Comparison of ENCODE assay signal across 17 cellular contexts in the genomic region with DNA sequence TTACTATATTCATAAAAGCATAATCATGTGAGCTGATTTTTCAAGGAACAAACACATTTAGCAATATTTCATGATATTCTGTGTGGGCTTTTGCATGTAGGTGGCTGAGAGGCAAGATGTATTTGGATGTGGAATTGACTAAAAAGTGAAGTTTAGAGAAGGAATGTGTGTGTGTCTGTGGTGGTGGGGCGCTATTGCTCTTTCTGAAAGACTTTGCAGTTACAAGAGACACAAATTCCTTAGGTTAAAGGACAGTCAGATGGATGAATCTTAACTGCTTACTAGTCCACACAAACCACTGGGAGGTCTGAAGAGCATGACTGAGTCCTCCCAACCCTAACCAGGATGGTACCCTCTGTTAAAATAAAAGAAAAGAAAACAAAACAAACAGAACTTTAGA.
DNase-seq lines count a peak whose midpoint lies in the region; ATAC-seq, FAIRE-seq and TF ChIP-seq lines count a peak whose summit lies in the region.
"Had no signal": no experiment of that assay in that cellular context is flagged by ENCODE, and none has a peak within 500 bp of the region (broad histone marks: within the 10 kb centered on the region; RNA-seq: fewer than 3 reads in every experiment).

No MANE protein-coding gene starts in this region.

- peaks cover 0 to 3% (median 0%) of the 10 kb centered on the region in 4 experiments; a peak in 1 of 7 replicates for H3K4me1 ChIP-seq in H1 (replicated peaks in 1 of 4; ENCODE audit: control insufficient read depth in 3 of 4, insufficient read depth in 4 of 4, low read length in 3 of 4)
- H3K4me1 ChIP-seq in mesendoderm (ENCODE audit: control insufficient read depth, low read depth, low read length), result no peaks in the 10 kb centered on the region
- H3K4me1 ChIP-seq: Peyer's patch had no signal

- H3K9ac ChIP-seq in H1 (replicated peaks in 1 of 4; ENCODE audit: extremely low read depth in 1 of 4, low read depth in 3 of 4, low read length in 3 of 4), result no peak overlapping the region
- H3K9ac ChIP-seq in mesendoderm (ENCODE audit: low read length), result no peak overlapping the region

- no peaks in the 10 kb centered on the region for H3K36me3 Mint-ChIP-seq in T-cell
- H3K36me3 Mint-ChIP-seq: CD14-positive monocyte had no signal

- H3K4me2 ChIP-seq in H1 (ENCODE audit: insufficient read depth in 1 of 2, low read depth in 2 of 2, low read length in 2 of 2) (no peak overlapping the region), mesendoderm (ENCODE audit: low read length) (no peak overlapping the region)

- H3K79me1 ChIP-seq in H1 (ENCODE audit: low read depth, low read length) (no peaks in the 10 kb centered on the region), mesendoderm (ENCODE audit: low read length) (no peaks in the 10 kb centered on the region)

- no peak overlapping the region for H2BK120ac ChIP-seq in H1 (replicated peaks; ENCODE audit: low read depth, low read length)
- no peak overlapping the region for H2BK120ac ChIP-seq in mesendoderm (ENCODE audit: low read depth, low read length)

- no peak for TF ChIP-seq POLR2A in H1 (IDR thresholded peaks at IDR 0.05; ENCODE audit: control extremely low read depth in 1 of 2, low read depth in 2 of 2, low read length in 2 of 2)

- 24% methylated on average over 1 of the region's 1 CpG; no CpG with 5 or more reads in 1 of the 2 experiments for WGBS in H1 (ENCODE audit: extremely low coverage in 1 of 2, insufficient coverage in 1 of 2, insufficient read length in 1 of 2, insufficient replicate concordance in 2 of 2, low coverage in 1 of 2, low lambda C conversion rate in 2 of 2, missing lambda C conversion rate in 1 of 2), 2 experiments
- no CpG with 5 or more reads among the region's 1 CpG for WGBS in mesendoderm (ENCODE audit: extremely low coverage, insufficient coverage, low lambda C conversion rate)

- POLR2A ChIA-PET in H1 (lab: Charles Lee; ENCODE audit: partially characterized antibody) (no interaction called here), T-cell (lab: Charles Lee) (no interaction called here)

- H3K27ac Mint-ChIP-seq in T-cell, result no peak overlapping the region
- H3K27ac Mint-ChIP-seq: CD14-positive monocyte had no signal

- CTCF ChIA-PET in H1 (lab: Charles Lee; ENCODE audit: partially characterized antibody) (interaction anchor here (0.8 to 2.0 kb wide), 3 partner anchors 199 to 803 kb away, joined by 3 to 4 read pairs (median 3); no protein-coding TSS in a partner anchor), T-cell (lab: Charles Lee) (no interaction called here)

- no peak overlapping the region for H3K4me3 ChIP-seq in H1 (ENCODE audit: extremely low read depth in 1 of 4, insufficient read depth in 2 of 4, low read depth in 3 of 4, low read length in 4 of 4)
- no peak overlapping the region for H3K4me3 ChIP-seq in mesendoderm (ENCODE audit: low read length)
- H3K4me3 ChIP-seq: Peyer's patch had no signal

- H2BK5ac ChIP-seq in H1 (ENCODE audit: low read depth, low read length) (no peak overlapping the region), mesendoderm (ENCODE audit: low read length) (no peak overlapping the region)

- H3K9me3 ChIP-seq in H1 (ENCODE audit: insufficient read depth in 2 of 2, low read depth in 1 of 2, low read length in 1 of 2), result peaks cover 10 to 14% of the 10 kb centered on the region in 2 experiments
- H3K9me3 ChIP-seq: Peyer's patch had no signal

- H4K20me1 ChIP-seq in H1 (replicated peaks in 1 of 2; ENCODE audit: control insufficient read depth in 1 of 2, insufficient read depth in 2 of 2, low read length in 2 of 2), result no peaks in the 10 kb centered on the region

- H2AK5ac ChIP-seq in H1 (ENCODE audit: low read depth, low read length), result no peak overlapping the region
- no peak overlapping the region for H2AK5ac ChIP-seq in mesendoderm (ENCODE audit: low read length)

- peak; percentile 2 for TF ChIP-seq CTCF in D721Med (IDR thresholded peaks at IDR 0.05; ENCODE audit: insufficient read depth, missing control alignments)
- TF ChIP-seq CTCF in H1 (IDR thresholded peaks at IDR 0.05; ENCODE audit: control extremely low read depth in 1 of 3, insufficient read depth in 1 of 3, low read depth in 1 of 3, low read length in 3 of 3), result peak in 2 of 3 experiments; percentile 25 to 37; a peak in 2 of 4 replicates

- H3K36me3 ChIP-seq in H1 (ENCODE audit: control insufficient read depth in 2 of 4, insufficient read depth in 4 of 4, low read length in 3 of 4) (peaks cover 0 to 4% (median 0%) of the 10 kb centered on the region in 4 experiments; a peak in 1 of 8 replicates), mesendoderm (ENCODE audit: control insufficient read depth, insufficient read depth, low read length) (no peaks in the 10 kb centered on the region)
- H3K36me3 ChIP-seq: Peyer's patch had no signal

- H3K4me3 Mint-ChIP-seq in T-cell, result no peak overlapping the region
- H3K4me3 Mint-ChIP-seq: CD14-positive monocyte had no signal

- H4K91ac ChIP-seq in H1 (replicated peaks; ENCODE audit: insufficient read length, low read length), result no peak overlapping the region

- H2BK20ac ChIP-seq in H1 (ENCODE audit: low read length), result no peak overlapping the region

- ATAC-seq in T-cell (replicated peaks in 1 of 4), result no peak
- no peak for ATAC-seq in GM19324 (IDR thresholded peaks at IDR 0.05; ENCODE audit: low FRiP score, unreplicated experiment)

- no peaks in the 10 kb centered on the region for H3K27me3 ChIP-seq in H1 (replicated peaks in 1 of 4; ENCODE audit: control insufficient read depth in 3 of 4, extremely low read depth in 1 of 4, insufficient read depth in 3 of 4, low read length in 3 of 4)
- no peaks in the 10 kb centered on the region for H3K27me3 ChIP-seq in mesendoderm (ENCODE audit: insufficient read depth, low read length, poor library complexity)
- H3K27me3 ChIP-seq: Peyer's patch had no signal

- no peak overlapping the region for H2AFZ ChIP-seq in H1 (ENCODE audit: low read length)

- H3K23ac ChIP-seq in H1 (ENCODE audit: insufficient read length) (no peak overlapping the region), mesendoderm (ENCODE audit: low read length) (no peak overlapping the region)

- peak; percentile 54 to 65 for TF ChIP-seq RAD21 in H1 (IDR thresholded peaks at IDR 0.05 in 1 of 2, conservative IDR thresholded peaks at IDR 0.05 in 1 of 2; ENCODE audit: low read depth in 2 of 2, low read length in 2 of 2)

- peaks cover 0 to 7% (median 0%) of the 10 kb centered on the region in 3 donors for H3K9me3 Mint-ChIP-seq in T-cell

- TF ChIP-seq EP300 in H1 (IDR thresholded peaks at IDR 0.05; ENCODE audit: borderline replicate concordance in 1 of 2, low read depth in 2 of 2, low read length in 2 of 2), result no peak

- H3K23me2 ChIP-seq in H1 (ENCODE audit: low read depth, low read length), result no peaks in the 10 kb centered on the region

- H3K27ac ChIP-seq in H1 (ENCODE audit: low read depth, low read length) (no peak overlapping the region), mesendoderm (ENCODE audit: low read depth, low read length) (no peak overlapping the region)
- H3K27ac ChIP-seq: Peyer's patch had no signal

- DNase-seq in D721Med (ENCODE audit: insufficient read length, low spot score), result no peak
- DNase-seq in HT-29 (ENCODE audit: low spot score), result peak; percentile 8
- no peak for DNase-seq in H1 (ENCODE audit: low read depth in 1 of 2, low spot score in 2 of 2)
- DNase-seq in mesendoderm, result peak; percentile 45
- no peak for DNase-seq in T-cell
- no peak for DNase-seq in posterior cingulate gyrus
- DNase-seq: COR-L47, Karpas-422, NCI-H1105 treated with DMSO at 0.1 percent for 48 hours, NCI-H1694 treated with DMSO at 0.1 percent for 48 hours, NCI-H2107, NCI-H226, NCI-H524 treated with DMSO at 0.1 percent for 48 hours, Peyer's patch, SHP77 had no signal

- H3K18ac ChIP-seq in H1 (ENCODE audit: extremely low read depth, low read length) (no peak overlapping the region), mesendoderm (ENCODE audit: low read length) (no peak overlapping the region)

- FAIRE-seq in D721Med (lab: Jason Lieb, UNC) (no peak), H1 (lab: Jason Lieb, UNC) (no peak)

- no peak overlapping the region for H3K4ac ChIP-seq in H1 (replicated peaks; ENCODE audit: insufficient read length, low read depth, low read length)
- H3K4ac ChIP-seq in mesendoderm (ENCODE audit: low read depth, low read length), result no peak overlapping the region

- H4K5ac ChIP-seq in H1 (ENCODE audit: insufficient read length, low read depth, low read length), result no peak overlapping the region
- no peak overlapping the region for H4K5ac ChIP-seq in mesendoderm (ENCODE audit: low read length)

- H3K79me2 ChIP-seq in H1 (ENCODE audit: control insufficient read depth in 1 of 2, insufficient read depth in 2 of 2, low read length in 2 of 2) (no peaks in the 10 kb centered on the region), mesendoderm (ENCODE audit: control insufficient read depth, insufficient read depth, low read length) (no peaks in the 10 kb centered on the region)

- H3K56ac ChIP-seq in H1 (replicated peaks; ENCODE audit: insufficient read length, low read depth, low read length) (no peak overlapping the region), mesendoderm (ENCODE audit: low read length) (no peak overlapping the region)

- no peaks in the 10 kb centered on the region for H3K4me1 Mint-ChIP-seq in T-cell
- H3K4me1 Mint-ChIP-seq: CD14-positive monocyte had no signal

- H2BK15ac ChIP-seq in H1 (ENCODE audit: low read length) (no peak overlapping the region), mesendoderm (replicated peaks; ENCODE audit: low read depth) (no peak overlapping the region)

- H3K14ac ChIP-seq in H1 (ENCODE audit: insufficient read length), result no peak overlapping the region

- no peaks in the 10 kb centered on the region for H3K27me3 Mint-ChIP-seq in T-cell

- intact Hi-C loops in posterior cingulate gyrus (cut with DNase I), result no loop called here

- no peak overlapping the region for H2BK12ac ChIP-seq in H1 (ENCODE audit: low read depth, low read length)

- H4K8ac ChIP-seq in H1 (ENCODE audit: extremely low read depth, insufficient read depth, low read length), result no peak overlapping the region
- H4K8ac ChIP-seq in mesendoderm (ENCODE audit: low read depth, low read length), result no peak overlapping the region

TF ChIP-seq in H1, 55 proteins besides CTCF, POLR2A, EP300 and RAD21:
- TF ChIP-seq EZH2 (IDR thresholded peaks at IDR 0.05; ENCODE audit: low read depth, low read length, severe bottlenecking) (no peak), GTF2F1 (IDR thresholded peaks at IDR 0.05; ENCODE audit: borderline replicate concordance, low read depth, low read length) (no peak), NRF1 (IDR thresholded peaks at IDR 0.05; ENCODE audit: low read depth, low read length) (no peak), TEAD4 (IDR thresholded peaks at IDR 0.05; ENCODE audit: low read depth, low read length) (peak; percentile 62), CBX5 (IDR thresholded peaks at IDR 0.05; ENCODE audit: low read depth, low read length) (no peak), SUZ12 (IDR thresholded peaks at IDR 0.05; ENCODE audit: low read length) (no peak)
TF ChIP-seq in H1: peak in this region for 1.

Comparison
In these comparisons a context has a peak if more than half of its experiments do, and no peak if none do; other contexts are left out.
1. DNase-seq: peak in HT-29 (single experiment) and mesendoderm (single experiment); none in D721Med (single experiment), H1 (0 of 2), T-cell (0 of 34) and posterior cingulate gyrus (0 of 10).